In the genomic region with DNA sequence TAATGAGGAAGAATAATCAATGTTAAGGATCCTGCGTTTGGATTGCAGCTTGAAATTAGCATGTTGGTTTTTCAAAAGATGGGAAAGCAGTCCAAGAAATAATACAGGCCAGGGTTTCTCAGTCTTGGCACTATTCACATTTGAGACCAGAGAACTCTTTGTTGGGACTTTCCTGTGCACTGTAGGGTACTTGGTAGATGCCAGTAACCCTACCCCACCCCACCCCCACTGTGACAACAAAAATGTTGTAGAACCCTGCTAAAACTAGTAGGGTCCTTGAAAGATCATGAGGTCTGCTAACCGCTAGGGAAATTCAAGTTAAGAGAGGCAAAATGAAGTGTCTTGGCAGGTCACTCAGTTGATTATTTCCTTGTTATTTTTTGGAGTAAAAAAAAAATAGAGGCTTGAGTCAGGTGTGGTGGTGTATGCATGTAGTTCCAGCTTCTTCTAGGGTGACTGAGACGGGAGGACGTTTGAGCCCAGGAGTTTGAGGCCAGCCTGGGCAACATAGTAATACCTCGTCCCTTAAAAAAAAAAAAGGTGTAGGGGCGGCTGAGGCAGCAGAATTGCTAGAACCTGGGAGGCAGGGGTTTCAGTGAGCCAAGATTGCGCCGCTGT, we compare ENCODE assay signal across 18 cellular contexts. TPM values are rescaled to one million over a fixed set of nuclear protein-coding genes. Genes with fewer than 3 reads are reported as not detected.
DNase-seq lines count a peak whose midpoint lies in the region; ATAC-seq, FAIRE-seq and TF ChIP-seq lines count a peak whose summit lies in the region.
"Had no signal": no experiment of that assay in that cellular context is flagged by ENCODE, and none has a peak within 500 bp of the region (broad histone marks: within the 10 kb centered on the region; RNA-seq: fewer than 3 reads in every experiment).

No MANE protein-coding gene starts in this region.

- H3K27ac ChIP-seq in CD4-positive, CD25-positive, alpha-beta regulatory T cell (ENCODE audit: insufficient read depth, low read length, poor library complexity, severe bottlenecking) = no peak overlapping the region
- H3K27ac ChIP-seq in PC-9 (0 out of 2 replicates have a peak overlapping the region, but pooled peaks have one; percentile 12), gastroesophageal sphincter (peak overlapping the region in 3 of 4 donors; percentile 22 to 49 (median 37)), trophoblast cell (ENCODE audit: low read depth, low read length) (no peak overlapping the region)

- ATAC-seq in CD4-positive, CD25-positive, alpha-beta regulatory T cell (ENCODE audit: low read depth in 2 of 2) = no peak
- ATAC-seq in gastroesophageal sphincter (no peak), GM19395 (IDR thresholded peaks at IDR 0.05; ENCODE audit: unreplicated experiment) (no peak)
- ATAC-seq: stimulated activated naive CD8-positive, alpha-beta T cell treated with anti-CD3 and anti-CD28 coated beads, Interleukin-15, Interleukin-2, amounts not matched to agents 100 U/mL and 50 U/mL, for 24 hours had no signal

- CTCF ChIA-PET in PC-9 (lab: Charles Lee) = interaction anchor here (0.6 to 0.7 kb wide), 2 partner anchors 24 to 45 kb away, joined by 4 to 5 read pairs; no protein-coding TSS in a partner anchor

- no peak overlapping the region for H2BK120ac ChIP-seq in trophoblast cell (ENCODE audit: insufficient read depth, low read length, poor library complexity)

- H4K8ac ChIP-seq in trophoblast cell (ENCODE audit: low read depth, low read length) = no peak overlapping the region

- H3K79me2 ChIP-seq in PC-9 (ENCODE audit: low read depth) (peaks cover 97% of the 10 kb centered on the region), trophoblast cell (ENCODE audit: control insufficient read depth, insufficient read depth, low read length, poor library complexity) (peaks cover 2% of the 10 kb centered on the region)

- H3K9me3 ChIP-seq in CD4-positive, CD25-positive, alpha-beta regulatory T cell (ENCODE audit: control insufficient read depth in 2 of 2, low read length in 2 of 2) = no peaks in the 10 kb centered on the region
- no peaks in the 10 kb centered on the region for H3K9me3 ChIP-seq in PC-9 (ENCODE audit: insufficient read depth, low read depth)
- H3K9me3 ChIP-seq in gastroesophageal sphincter = no peaks in the 10 kb centered on the region
- H3K9me3 ChIP-seq in trophoblast cell (ENCODE audit: insufficient read depth, low read depth, low read length) = no peaks in the 10 kb centered on the region

- peaks cover 12 to 54% (median 26%) of the 10 kb centered on the region in 4 donors for H3K4me1 Mint-ChIP-seq in CD4-positive, CD25-positive, alpha-beta regulatory T cell
- H3K4me1 Mint-ChIP-seq in CD14-positive monocyte = peaks cover 10% of the 10 kb centered on the region

- no peak overlapping the region for H3K9ac ChIP-seq in trophoblast cell (ENCODE audit: low read length)

- no peaks in the 10 kb centered on the region for H3K9me3 Mint-ChIP-seq in CD4-positive, CD25-positive, alpha-beta regulatory T cell
- no peaks in the 10 kb centered on the region for H3K9me3 Mint-ChIP-seq in CD14-positive monocyte
- H3K9me3 Mint-ChIP-seq: effector memory CD8-positive, alpha-beta T cell; naive B cell had no signal

- H3K79me1 ChIP-seq in trophoblast cell (ENCODE audit: low read length) = no peaks in the 10 kb centered on the region

- no peak overlapping the region for H3K4me3 Mint-ChIP-seq in CD4-positive, CD25-positive, alpha-beta regulatory T cell
- H3K4me3 Mint-ChIP-seq in CD14-positive monocyte = no peak overlapping the region
- H3K4me3 Mint-ChIP-seq: effector memory CD8-positive, alpha-beta T cell; naive B cell had no signal

- H3F3A ChIP-seq in PC-9 (ENCODE audit: insufficient read depth, low read depth) = 0 out of 2 replicates have a peak, but pooled peaks cover 4% of the 10 kb centered on the region

- no peak overlapping the region for H3K4me2 ChIP-seq in PC-9
- no peak overlapping the region for H3K4me2 ChIP-seq in trophoblast cell (ENCODE audit: low read length)

- no peak overlapping the region for H4K91ac ChIP-seq in trophoblast cell (ENCODE audit: low read depth, low read length)

- no peak overlapping the region for H2AK5ac ChIP-seq in trophoblast cell (ENCODE audit: low read length)

- TF ChIP-seq CTCF in PC-9 (conservative IDR thresholded peaks at IDR 0.05) (no peak), gastroesophageal sphincter (IDR thresholded peaks at IDR 0.05) (no peak), CD14-positive monocyte (IDR thresholded peaks at IDR 0.05) (no peak)

- POLR2A ChIA-PET in PC-9 (lab: Charles Lee; ENCODE audit: unreplicated experiment) = no interaction called here

- no peak overlapping the region for H3K23ac ChIP-seq in trophoblast cell (ENCODE audit: low read length)

- no peak overlapping the region for H3K14ac ChIP-seq in trophoblast cell (ENCODE audit: low read length)

- FAIRE-seq in urothelium cell line (lab: Jason Lieb, UNC) = no peak
- FAIRE-seq: GM12891 had no signal

- no peak overlapping the region for H2BK5ac ChIP-seq in trophoblast cell (ENCODE audit: low read depth, low read length, poor library complexity)

- H3K4me3 ChIP-seq in CD4-positive, CD25-positive, alpha-beta regulatory T cell (ENCODE audit: low read depth, low read length) = no peak overlapping the region
- H3K4me3 ChIP-seq in PC-9 = no peak overlapping the region
- no peak overlapping the region for H3K4me3 ChIP-seq in gastroesophageal sphincter
- no peak overlapping the region for H3K4me3 ChIP-seq in trophoblast cell (ENCODE audit: low read depth, low read length)

- DNase-seq in CD4-positive, CD25-positive, alpha-beta regulatory T cell = no peak
- DNase-seq in PC-9 = no peak
- DNase-seq in trophoblast cell = no peak
- DNase-seq in urothelium cell line (ENCODE audit: low spot score) = no peak
- no peak for DNase-seq in CD14-positive monocyte (ENCODE audit: low spot score)
- DNase-seq in NCI-H1694 (lab: John Stamatoyannopoulos, UW) = no peak
- DNase-seq: activated CD4-positive, alpha-beta T cell treated with anti-CD3 and anti-CD28 coated beads for 48 hours; activated CD8-positive, alpha-beta memory T cell treated with anti-CD3 and anti-CD28 coated beads, Interleukin-2, amount 50 U/mL, for 4 hours; activated naive CD4-positive, alpha-beta T cell treated with Interleukin-2 at 50 U/mL for 16 hours; effector memory CD8-positive, alpha-beta T cell; GDM1; naive B cell; NCI-H187; NCI-H510A; stimulated activated naive CD8-positive, alpha-beta T cell treated with anti-CD3 and anti-CD28 coated beads, Interleukin-15, Interleukin-2, amounts not matched to agents 100 U/mL and 50 U/mL, for 24 hours had no signal

- H2BK12ac ChIP-seq in trophoblast cell (ENCODE audit: low read length) = no peak overlapping the region

- no peaks in the 10 kb centered on the region for H3K9me2 ChIP-seq in PC-9 (ENCODE audit: insufficient read depth)

- no peaks in the 10 kb centered on the region for H3K4me1 ChIP-seq in CD4-positive, CD25-positive, alpha-beta regulatory T cell (ENCODE audit: control insufficient read depth, insufficient read depth, low read length, poor library complexity, severe bottlenecking)
- H3K4me1 ChIP-seq in PC-9 (replicated peaks; ENCODE audit: insufficient read depth) (no peaks in the 10 kb centered on the region), gastroesophageal sphincter (peaks cover 0 to 87% (median 18%) of the 10 kb centered on the region in 3 donors), trophoblast cell (ENCODE audit: control insufficient read depth in 1 of 2, insufficient read depth in 2 of 2, low read length in 2 of 2) (peaks cover 0 to 2% of the 10 kb centered on the region in 2 experiments)

- H3K36me3 ChIP-seq in CD4-positive, CD25-positive, alpha-beta regulatory T cell (ENCODE audit: control insufficient read depth, insufficient read depth, low read length) = peaks cover 9% of the 10 kb centered on the region
- no peaks in the 10 kb centered on the region for H3K36me3 ChIP-seq in PC-9 (ENCODE audit: low read depth)
- peaks cover 0 to 13% of the 10 kb centered on the region in 2 donors for H3K36me3 ChIP-seq in gastroesophageal sphincter
- H3K36me3 ChIP-seq in trophoblast cell (ENCODE audit: control insufficient read depth in 1 of 2, insufficient read depth in 2 of 2, low read length in 2 of 2) = peaks cover 0 to 3% of the 10 kb centered on the region in 2 experiments

- no TSS peak for BruUV-seq in PC-9 (replicated peaks; lab: Mats Ljungman, UMichigan)

- H3K27ac Mint-ChIP-seq in CD4-positive, CD25-positive, alpha-beta regulatory T cell = peak overlapping the region in 2 of 3 donors; percentile 29 to 44
- H3K27ac Mint-ChIP-seq in CD14-positive monocyte = peak overlapping the region in 3 of 7 donors; percentile 43 to 69 (median 50)
- H3K27ac Mint-ChIP-seq: effector memory CD8-positive, alpha-beta T cell had no signal

- TF ChIP-seq EP300 in gastroesophageal sphincter (IDR thresholded peaks at IDR 0.05) = no peak

- intact Hi-C loops in PC-9 (cut with micrococcal nuclease; ENCODE audit: unreplicated experiment) = no loop called here
- intact Hi-C loops in CD14-positive monocyte (cut with micrococcal nuclease) = no loop called here

- H3K36me3 Mint-ChIP-seq in CD4-positive, CD25-positive, alpha-beta regulatory T cell = peaks cover 12% of the 10 kb centered on the region
- peaks cover 17 to 34% of the 10 kb centered on the region in 2 donors for H3K36me3 Mint-ChIP-seq in CD14-positive monocyte

- H3K4ac ChIP-seq in trophoblast cell (ENCODE audit: low read depth, low read length) = peak overlapping the region; percentile 75

- WGBS in gastroesophageal sphincter (ENCODE audit: low coverage in 1 of 2), 2 donors = 77 to 79% methylated on average over 7 to 8 of the region's 8 CpGs
- WGBS in trophoblast cell (ENCODE audit: extremely low coverage, insufficient coverage, insufficient read length) = no CpG with 5 or more reads among the region's 8 CpGs

- H4K20me1 ChIP-seq in PC-9 (ENCODE audit: insufficient read depth) = peaks cover 6% of the 10 kb centered on the region; the same call in 1 of the 2 replicates

- H2AFZ ChIP-seq in PC-9 (no peak overlapping the region), trophoblast cell (ENCODE audit: insufficient read depth, low read length, poor library complexity) (no peak overlapping the region)

- no peaks in the 10 kb centered on the region for H3K27me3 ChIP-seq in CD4-positive, CD25-positive, alpha-beta regulatory T cell (ENCODE audit: control insufficient read depth, insufficient read depth, low read length)
- H3K27me3 ChIP-seq in PC-9 (ENCODE audit: insufficient read depth, low read depth) = no peaks in the 10 kb centered on the region
- no peaks in the 10 kb centered on the region for H3K27me3 ChIP-seq in gastroesophageal sphincter
- H3K27me3 ChIP-seq in trophoblast cell (ENCODE audit: insufficient read depth, low read length) = no peaks in the 10 kb centered on the region

- H3K18ac ChIP-seq in trophoblast cell (ENCODE audit: low read length) = no peak overlapping the region

- TF ChIP-seq POLR2A in gastroesophageal sphincter (IDR thresholded peaks at IDR 0.05) = no peak

- H4K12ac ChIP-seq in trophoblast cell (ENCODE audit: low read depth, low read length) = no peak overlapping the region

- no peaks in the 10 kb centered on the region for H3K27me3 Mint-ChIP-seq in CD4-positive, CD25-positive, alpha-beta regulatory T cell
- H3K27me3 Mint-ChIP-seq in CD14-positive monocyte (ENCODE audit: low read depth in 3 of 3) = no peaks in the 10 kb centered on the region
- H3K27me3 Mint-ChIP-seq: effector memory CD8-positive, alpha-beta T cell; naive B cell had no signal

RNA-seq across cellular contexts. Expression of gene SPEN, which starts 53.3 kb away (rescaled TPM):
- 92.4 TPM for total RNA-seq in CD4-positive, CD25-positive, alpha-beta regulatory T cell
- 1 to 10 TPM; 7.4 to 9.0 (median 7.9) TPM for polyA plus RNA-seq in CD4-positive, CD25-positive, alpha-beta regulatory T cell
- total RNA-seq in PC-9 (2021) = 44.9 and 46.8 TPM in 2 replicates
- 10 to 100 TPM; 40.3 to 79.4 (median 50.7) TPM for total RNA-seq in gastroesophageal sphincter
- polyA plus RNA-seq in trophoblast cell (2013) = 21.2 and 21.4 TPM in 2 replicates
- polyA plus RNA-seq in CD14-positive monocyte = 1 to 10 TPM; 3.1 to 6.1 TPM

Comparison
In these comparisons a context has a peak if more than half of its experiments do, and no peak if none do; other contexts are left out.
1. H3K27ac ChIP-seq: peak in PC-9 (single experiment) and gastroesophageal sphincter (3 of 4); none in CD4-positive, CD25-positive, alpha-beta regulatory T cell (single experiment) and trophoblast cell (single experiment).